9 cellular contexts compared by ENCODE assay signal in genomic region chr11:35146074-35146521, GRCh38. TPM values are rescaled to one million over a fixed set of nuclear protein-coding genes. Genes with fewer than 3 reads are reported as not detected.
DNase-seq lines count a peak whose midpoint lies in the region; ATAC-seq and TF ChIP-seq lines count a peak whose summit lies in the region.
"Had no signal": no experiment of that assay in that cellular context is flagged by ENCODE, and none has a peak within 500 bp of the region (broad histone marks: within the 10 kb centered on the region; RNA-seq: fewer than 3 reads in every experiment).

No MANE protein-coding gene starts in this region.

- H3K4me1 ChIP-seq in RWPE2 (ENCODE audit: insufficient read depth, poor library complexity, severe bottlenecking) (peaks cover 56% of the 10 kb centered on the region), breast epithelium (peaks cover 0 to 17% of the 10 kb centered on the region in 2 donors)

- no peaks in the 10 kb centered on the region for H3K9me3 ChIP-seq in RWPE2 (ENCODE audit: severe bottlenecking)
- no peaks in the 10 kb centered on the region for H3K9me3 ChIP-seq in breast epithelium

- no peak for TF ChIP-seq POLR2A in breast epithelium (IDR thresholded peaks at IDR 0.05)

- peaks cover 25 to 57% of the 10 kb centered on the region in 2 donors for H3K36me3 Mint-ChIP-seq in stimulated activated naive B cell treated with anti-CD40 and anti-IgM and Interleukin-4, amounts not matched to agents 10 μg/mL and 1 μg/mL and 100 μg/mL, for 72 hours
- no peaks in the 10 kb centered on the region for H3K36me3 Mint-ChIP-seq in type B pancreatic cell

- in situ Hi-C loops in G401 (cut with HindIII; ENCODE audit: low sequenced_read_pairs) = no loop called here

- peaks cover 76% of the 10 kb centered on the region for H3K36me3 ChIP-seq in RWPE2 (ENCODE audit: low read depth)
- no peaks in the 10 kb centered on the region for H3K36me3 ChIP-seq in breast epithelium

- H3K27me3 ChIP-seq in RWPE2 (ENCODE audit: insufficient read depth, poor library complexity, severe bottlenecking) (no peaks in the 10 kb centered on the region), breast epithelium (no peaks in the 10 kb centered on the region)

- peaks cover 2 to 4% of the 10 kb centered on the region in 2 donors for H3K9me3 Mint-ChIP-seq in stimulated activated naive B cell treated with anti-CD40 and anti-IgM and Interleukin-4, amounts not matched to agents 10 μg/mL and 1 μg/mL and 100 μg/mL, for 72 hours
- peaks cover 5% of the 10 kb centered on the region for H3K9me3 Mint-ChIP-seq in type B pancreatic cell

- TF ChIP-seq CTCF in RWPE2 (IDR thresholded peaks at IDR 0.05; ENCODE audit: poor library complexity, severe bottlenecking) (no peak), breast epithelium (IDR thresholded peaks at IDR 0.05) (no peak), type B pancreatic cell (conservative IDR thresholded peaks at IDR 0.05) (no peak)

- DNase-seq in RWPE2 (ENCODE audit: low spot score) (no peak), breast epithelium (ENCODE audit: low spot score in 2 of 2) (no peak), type B pancreatic cell (ENCODE audit: extremely low spot score, unreplicated experiment) (no peak), NCI-H510A (lab: John Stamatoyannopoulos, UW) (no peak), GM19238 (ENCODE audit: insufficient read length, low spot score) (no peak), G401 (ENCODE audit: low spot score) (no peak)
- peak; percentile 70 for DNase-seq in stimulated activated naive B cell treated with anti-CD40 and anti-IgM and Interleukin-4, amounts not matched to agents 10 μg/mL and 1 μg/mL and 100 μg/mL, for 72 hours

- intact Hi-C loops in breast epithelium (cut with DNase I; ENCODE audit: low total_unique reads) = no loop called here

- ATAC-seq in GM21737 (IDR thresholded peaks at IDR 0.05; ENCODE audit: unreplicated experiment) (peak; percentile 31), RWPE2 (ENCODE audit: low read depth) (peak; percentile 38)
- ATAC-seq in stimulated activated naive B cell treated with anti-CD40 and anti-IgM and Interleukin-4, amounts not matched to agents 10 μg/mL and 1 μg/mL and 100 μg/mL, for 72 hours (replicated peaks) = peak; percentile 56 to 62

- H3K27me3 Mint-ChIP-seq in stimulated activated naive B cell treated with anti-CD40 and anti-IgM and Interleukin-4, amounts not matched to agents 10 μg/mL and 1 μg/mL and 100 μg/mL, for 72 hours = no peaks in the 10 kb centered on the region
- H3K27me3 Mint-ChIP-seq in type B pancreatic cell = peaks cover 38% of the 10 kb centered on the region

- H3K4me3 ChIP-seq in RWPE2 (ENCODE audit: severe bottlenecking) = no peak overlapping the region
- peak overlapping the region in 1 of 3 donors; percentile 21 for H3K4me3 ChIP-seq in breast epithelium
- H3K4me3 ChIP-seq: lung had no signal

- H3K27ac Mint-ChIP-seq in stimulated activated naive B cell treated with anti-CD40 and anti-IgM and Interleukin-4, amounts not matched to agents 10 μg/mL and 1 μg/mL and 100 μg/mL, for 72 hours = peak overlapping the region; percentile 95
- H3K27ac Mint-ChIP-seq in type B pancreatic cell = no peak overlapping the region

- peak overlapping the region; percentile 96 for H3K27ac ChIP-seq in RWPE2 (ENCODE audit: poor library complexity, severe bottlenecking)
- peak overlapping the region; percentile 35 for H3K27ac ChIP-seq in breast epithelium

- peaks cover 77 to 98% of the 10 kb centered on the region in 2 donors for H3K4me1 Mint-ChIP-seq in stimulated activated naive B cell treated with anti-CD40 and anti-IgM and Interleukin-4, amounts not matched to agents 10 μg/mL and 1 μg/mL and 100 μg/mL, for 72 hours
- H3K4me1 Mint-ChIP-seq in type B pancreatic cell (ENCODE audit: unreplicated experiment) = no peaks in the 10 kb centered on the region

- peak overlapping the region; percentile 47 to 64 for H3K4me3 Mint-ChIP-seq in stimulated activated naive B cell treated with anti-CD40 and anti-IgM and Interleukin-4, amounts not matched to agents 10 μg/mL and 1 μg/mL and 100 μg/mL, for 72 hours
- no peak overlapping the region for H3K4me3 Mint-ChIP-seq in type B pancreatic cell

RNA-seq across cellular contexts. Expression of gene CD44, which starts 7.1 kb away (rescaled TPM):
- total RNA-seq in breast epithelium = 100 to 1,000 TPM; 255 to 348 (median 269) TPM
- 46.0 and 54.7 TPM in 2 replicates for total RNA-seq in type B pancreatic cell (ENCODE audit: low replicate concordance)
- 0.80 and 6.8 TPM in 2 replicates for total RNA-seq in G401 (2014; rRNA removed; shearing (Covaris generic))
